1 cellular context compared by ENCODE assay signal in the genomic region with DNA sequence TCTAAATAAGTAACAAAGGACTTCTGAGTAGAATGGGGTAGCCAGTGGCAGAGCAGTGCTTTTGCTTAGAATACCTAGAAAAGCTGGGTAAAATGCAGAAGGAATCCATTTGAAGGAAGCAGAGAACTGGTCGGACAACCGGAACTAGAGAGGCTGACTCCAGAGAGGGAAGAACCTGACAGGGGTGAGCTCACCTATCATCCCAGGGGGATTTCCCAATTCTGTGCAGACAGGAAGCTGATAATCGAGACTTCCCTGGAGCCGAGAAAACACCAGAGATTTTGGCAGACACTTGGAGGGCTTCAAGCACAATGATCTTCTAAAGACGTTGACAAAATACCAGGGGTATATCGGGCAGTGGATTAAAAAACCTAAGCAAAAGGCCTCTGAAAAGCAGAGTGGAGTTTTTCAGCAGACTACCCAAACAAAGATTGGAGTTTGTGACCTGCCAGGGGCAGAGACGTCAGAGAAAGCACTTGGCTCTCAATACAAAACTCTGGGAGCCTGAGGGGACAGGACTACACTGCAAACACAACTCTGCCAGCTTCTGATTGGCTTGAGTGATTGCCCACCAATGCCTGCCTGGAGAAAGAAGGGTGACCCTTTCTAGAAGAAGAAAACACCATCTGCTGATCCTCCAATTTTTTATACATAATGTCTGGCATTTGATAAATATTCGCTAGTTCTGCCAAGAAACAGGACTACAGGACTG.
TF ChIP-seq lines count a peak whose summit lies in the region.

No MANE protein-coding gene starts in this region.

TF ChIP-seq in WTC11, 78 proteins besides CTCF, POLR2A, EP300 and RAD21 (continued from another document):
- TF ChIP-seq ZNF532 (CRISPR knock-in tag; IDR thresholded peaks at IDR 0.05; ENCODE audit: borderline replicate concordance) (no peak), SMAD3 (CRISPR knock-in tag; IDR thresholded peaks at IDR 0.05; ENCODE audit: borderline replicate concordance) (no peak), ZNF317 (CRISPR knock-in tag; IDR thresholded peaks at IDR 0.05; ENCODE audit: borderline replicate concordance, low read depth) (no peak), JAZF1 (CRISPR knock-in tag; IDR thresholded peaks at IDR 0.05) (no peak), ZNF219 (CRISPR knock-in tag; IDR thresholded peaks at IDR 0.05; ENCODE audit: borderline replicate concordance) (no peak), GTF2I (CRISPR knock-in tag; conservative IDR thresholded peaks at IDR 0.05) (no peak), ESRRA (CRISPR knock-in tag; IDR thresholded peaks at IDR 0.05; ENCODE audit: borderline replicate concordance) (no peak), ZNF263 (CRISPR knock-in tag; IDR thresholded peaks at IDR 0.05; ENCODE audit: low read depth) (no peak), ZNF396 (CRISPR knock-in tag; IDR thresholded peaks at IDR 0.05; ENCODE audit: borderline replicate concordance) (no peak), ELF4 (CRISPR knock-in tag; IDR thresholded peaks at IDR 0.05; ENCODE audit: low read depth) (no peak)
- TF ChIP-seq, protein P1, sequence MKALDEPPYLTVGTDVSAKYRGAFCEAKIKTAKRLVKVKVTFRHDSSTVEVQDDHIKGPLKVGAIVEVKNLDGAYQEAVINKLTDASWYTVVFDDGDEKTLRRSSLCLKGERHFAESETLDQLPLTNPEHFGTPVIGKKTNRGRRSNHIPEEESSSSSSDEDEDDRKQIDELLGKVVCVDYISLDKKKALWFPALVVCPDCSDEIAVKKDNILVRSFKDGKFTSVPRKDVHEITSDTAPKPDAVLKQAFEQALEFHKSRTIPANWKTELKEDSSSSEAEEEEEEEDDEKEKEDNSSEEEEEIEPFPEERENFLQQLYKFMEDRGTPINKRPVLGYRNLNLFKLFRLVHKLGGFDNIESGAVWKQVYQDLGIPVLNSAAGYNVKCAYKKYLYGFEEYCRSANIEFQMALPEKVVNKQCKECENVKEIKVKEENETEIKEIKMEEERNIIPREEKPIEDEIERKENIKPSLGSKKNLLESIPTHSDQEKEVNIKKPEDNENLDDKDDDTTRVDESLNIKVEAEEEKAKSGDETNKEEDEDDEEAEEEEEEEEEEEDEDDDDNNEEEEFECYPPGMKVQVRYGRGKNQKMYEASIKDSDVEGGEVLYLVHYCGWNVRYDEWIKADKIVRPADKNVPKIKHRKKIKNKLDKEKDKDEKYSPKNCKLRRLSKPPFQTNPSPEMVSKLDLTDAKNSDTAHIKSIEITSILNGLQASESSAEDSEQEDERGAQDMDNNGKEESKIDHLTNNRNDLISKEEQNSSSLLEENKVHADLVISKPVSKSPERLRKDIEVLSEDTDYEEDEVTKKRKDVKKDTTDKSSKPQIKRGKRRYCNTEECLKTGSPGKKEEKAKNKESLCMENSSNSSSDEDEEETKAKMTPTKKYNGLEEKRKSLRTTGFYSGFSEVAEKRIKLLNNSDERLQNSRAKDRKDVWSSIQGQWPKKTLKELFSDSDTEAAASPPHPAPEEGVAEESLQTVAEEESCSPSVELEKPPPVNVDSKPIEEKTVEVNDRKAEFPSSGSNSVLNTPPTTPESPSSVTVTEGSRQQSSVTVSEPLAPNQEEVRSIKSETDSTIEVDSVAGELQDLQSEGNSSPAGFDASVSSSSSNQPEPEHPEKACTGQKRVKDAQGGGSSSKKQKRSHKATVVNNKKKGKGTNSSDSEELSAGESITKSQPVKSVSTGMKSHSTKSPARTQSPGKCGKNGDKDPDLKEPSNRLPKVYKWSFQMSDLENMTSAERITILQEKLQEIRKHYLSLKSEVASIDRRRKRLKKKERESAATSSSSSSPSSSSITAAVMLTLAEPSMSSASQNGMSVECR (CRISPR knock-in tag; IDR thresholded peaks at IDR 0.05; ENCODE audit: borderline replicate concordance), result no peak
